In the genomic region with DNA sequence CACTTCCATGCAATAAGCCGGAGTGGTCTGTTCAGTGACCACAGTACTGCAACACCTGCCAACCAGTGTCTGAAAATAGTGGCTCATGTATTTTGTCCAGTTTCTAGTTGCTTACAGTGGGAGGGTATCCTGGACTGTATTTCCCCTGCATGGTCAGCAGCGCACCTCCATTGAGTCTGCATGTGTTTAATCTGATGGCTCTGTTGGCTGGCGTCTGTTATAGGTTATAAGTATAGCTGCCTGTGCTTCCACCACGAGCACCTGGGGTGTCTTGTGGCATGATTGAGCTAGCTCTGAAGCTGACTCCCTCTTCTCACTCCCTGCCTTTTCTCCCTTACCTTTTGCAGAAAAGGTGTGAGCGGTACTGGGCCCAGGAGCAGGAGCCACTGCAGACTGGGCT, we compare ENCODE assay signal across 23 cellular contexts.
"Had no signal": no experiment of that assay in that cellular context is flagged by ENCODE, and none has a peak within 500 bp of the region (broad histone marks: within the 10 kb centered on the region; RNA-seq: fewer than 3 reads in every experiment).

No MANE protein-coding gene starts in this region.

- DNase-seq: activated CD4-positive, alpha-beta T cell treated with anti-CD3 and anti-CD28 coated beads for 48 hours; activated CD4-positive, alpha-beta T cell treated with anti-CD3 and anti-CD28 coated beads, Interleukin-2, amount 50 U/mL, for 4 hours; activated CD4-positive, CD25-positive, alpha-beta regulatory T cell treated with anti-CD3 and anti-CD28 coated beads, Interleukin-2, amount 50 U/mL, for 72 hours; activated CD8-positive, alpha-beta memory T cell treated with anti-CD3 and anti-CD28 coated beads for 24 hours; activated effector memory CD4-positive, alpha-beta T cell treated with anti-CD3 and anti-CD28 coated beads, Interleukin-2, amount 50 U/mL, for 16 hours; activated naive CD4-positive, alpha-beta T cell treated with Interleukin-2 at 50 U/mL for 16 hours; activated naive CD8-positive, alpha-beta T cell treated with anti-CD3 and anti-CD28 coated beads, Interleukin-2, amount 50 U/mL, for 24 hours; activated T-cell treated with anti-CD3 and anti-CD28 coated beads, Interleukin-2, amount 50 U/mL, for 4 hours; amniotic stem cell; body of pancreas; central memory CD4-positive, alpha-beta T cell; MM.1S; NCI-H1105; NCI-H1436; NCI-H1694 treated with DMSO at 0.1 percent for 48 hours; NCI-H2029 treated with DMSO at 0.1 percent for 48 hours; NCI-H345; NCI-H510A treated with DMSO at 0.1 percent for 48 hours; T-cell had no signal

- H3K4me3 ChIP-seq: ascending aorta, body of pancreas, SK-N-MC had no signal

- ATAC-seq: activated naive CD4-positive, alpha-beta T cell treated with anti-CD3 and anti-CD28 coated beads, Interleukin-2, amount 50 U/mL, for 72 hours; activated naive CD8-positive, alpha-beta T cell treated with anti-CD3 and anti-CD28 coated beads, Interleukin-2, amount 50 U/mL, for 24 hours; activated T-cell treated with anti-CD3 and anti-CD28 coated beads, Interleukin-2, amount 50 U/mL, for 4 hours; body of pancreas; Right ventricle myocardium inferior; T-cell had no signal

- H3K9me3 Mint-ChIP-seq: activated naive CD4-positive, alpha-beta T cell treated with anti-CD3 and anti-CD28 coated beads, Interleukin-2, amount 50 U/mL, for 72 hours; activated naive CD8-positive, alpha-beta T cell treated with anti-CD3 and anti-CD28 coated beads, Interleukin-2, amount 50 U/mL, for 24 hours; activated T-cell treated with anti-CD3 and anti-CD28 coated beads, Interleukin-2, amount 50 U/mL, for 4 hours; T-cell had no signal

- H3K4me3 Mint-ChIP-seq: activated naive CD8-positive, alpha-beta T cell treated with anti-CD3 and anti-CD28 coated beads, Interleukin-2, amount 50 U/mL, for 24 hours; activated T-cell treated with anti-CD3 and anti-CD28 coated beads, Interleukin-2, amount 50 U/mL, for 4 hours; T-cell had no signal

- H3K9me3 ChIP-seq: ascending aorta, body of pancreas had no signal

- H3K27me3 ChIP-seq: ascending aorta, body of pancreas had no signal

- H3K27me3 Mint-ChIP-seq: activated naive CD8-positive, alpha-beta T cell treated with anti-CD3 and anti-CD28 coated beads, Interleukin-2, amount 50 U/mL, for 24 hours; T-cell had no signal

- H3K27ac ChIP-seq: ascending aorta, body of pancreas, SK-N-MC had no signal

- H3K27ac Mint-ChIP-seq: activated naive CD4-positive, alpha-beta T cell treated with anti-CD3 and anti-CD28 coated beads, Interleukin-2, amount 50 U/mL, for 72 hours; activated naive CD8-positive, alpha-beta T cell treated with anti-CD3 and anti-CD28 coated beads, Interleukin-2, amount 50 U/mL, for 24 hours had no signal
